1 cellular context compared by ENCODE assay signal in the genomic region with DNA sequence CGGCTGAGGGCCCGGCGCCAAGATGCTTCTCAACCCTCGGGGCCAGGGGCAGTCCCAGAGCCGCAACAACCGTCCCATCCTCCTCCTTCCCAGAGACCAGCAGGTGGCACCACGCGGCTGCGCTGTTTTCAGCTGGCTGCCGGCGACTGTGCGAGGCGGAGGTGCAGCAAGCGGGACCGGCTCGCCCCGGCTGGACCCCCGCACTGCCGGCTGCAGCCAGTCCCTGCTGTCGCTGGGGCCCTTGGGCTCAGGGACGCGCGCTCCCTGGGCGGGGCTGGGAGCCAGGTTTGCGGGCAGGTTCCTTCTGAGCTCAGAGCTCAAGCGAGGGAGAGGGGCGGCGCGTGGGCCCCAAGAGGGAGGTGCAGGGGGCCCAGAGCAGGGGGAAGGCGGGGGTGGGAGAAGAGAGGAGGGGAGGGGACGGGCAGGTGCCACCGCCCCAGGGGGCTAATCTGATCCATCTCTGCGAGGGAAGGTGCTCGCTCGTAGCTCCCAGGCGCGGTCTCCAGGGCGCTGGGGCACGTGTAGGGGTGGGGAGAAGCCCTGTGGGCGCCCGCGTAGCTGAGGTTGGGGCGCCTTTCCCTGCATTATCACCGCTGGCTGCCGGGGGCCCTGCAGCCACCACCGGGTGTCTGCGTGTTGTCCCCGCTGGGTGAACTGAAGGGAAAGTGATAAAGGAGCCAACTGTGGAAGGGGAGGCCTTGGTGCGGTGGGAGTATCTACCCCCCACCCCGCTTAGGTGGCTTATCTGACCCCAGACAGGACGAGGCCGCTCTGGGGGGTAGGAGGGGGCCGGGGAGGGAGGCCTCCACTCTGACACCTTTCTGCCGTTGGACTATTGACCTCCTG.
TF ChIP-seq lines count a peak whose summit lies in the region.

No MANE protein-coding gene starts in this region.

TF ChIP-seq in HepG2, 621 proteins besides CTCF, POLR2A, EP300 and RAD21 (continued from another document and continues in another):
- TF ChIP-seq, protein P1, sequence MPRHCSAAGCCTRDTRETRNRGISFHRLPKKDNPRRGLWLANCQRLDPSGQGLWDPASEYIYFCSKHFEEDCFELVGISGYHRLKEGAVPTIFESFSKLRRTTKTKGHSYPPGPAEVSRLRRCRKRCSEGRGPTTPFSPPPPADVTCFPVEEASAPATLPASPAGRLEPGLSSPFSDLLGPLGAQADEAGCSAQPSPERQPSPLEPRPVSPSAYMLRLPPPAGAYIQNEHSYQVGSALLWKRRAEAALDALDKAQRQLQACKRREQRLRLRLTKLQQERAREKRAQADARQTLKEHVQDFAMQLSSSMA (CRISPR knock-in tag; IDR thresholded peaks at IDR 0.05) = no peak
- TF ChIP-seq ZNF576 (CRISPR knock-in tag; IDR thresholded peaks at IDR 0.05) (no peak), ZNF274 (CRISPR knock-in tag; IDR thresholded peaks at IDR 0.05) (peak; percentile 79; the same call in 1 of the 2 replicates), STAG1 (CRISPR knock-in tag; IDR thresholded peaks at IDR 0.05) (peak; percentile 87), FOXJ3 (CRISPR knock-in tag; IDR thresholded peaks at IDR 0.05; ENCODE audit: borderline replicate concordance) (no peak), MED13 (CRISPR knock-in tag; IDR thresholded peaks at IDR 0.05) (0 out of 2 replicates have a peak, but pooled peaks have one; percentile 63), NFKBIZ (CRISPR knock-in tag; IDR thresholded peaks at IDR 0.05) (0 out of 2 replicates have a peak, but pooled peaks have one; percentile 35), PAXIP1 (CRISPR knock-in tag; conservative IDR thresholded peaks at IDR 0.05) (peak; percentile 76), ZNF691 (CRISPR knock-in tag; IDR thresholded peaks at IDR 0.05; ENCODE audit: borderline replicate concordance, low read depth) (no peak; the same call in 1 of the 2 replicates), BCL6 (CRISPR knock-in tag; IDR thresholded peaks at IDR 0.05) (peak; percentile 66; the same call in 1 of the 2 replicates), IRF2 (CRISPR knock-in tag; IDR thresholded peaks at IDR 0.05) (peak; percentile 44; the same call in 1 of the 2 replicates), ZNF605 (CRISPR knock-in tag; IDR thresholded peaks at IDR 0.05) (peak; percentile 90; the same call in 1 of the 2 replicates), ARHGAP35 (CRISPR knock-in tag; IDR thresholded peaks at IDR 0.05; ENCODE audit: borderline replicate concordance) (peak; percentile 94), ZNF235 (CRISPR knock-in tag; IDR thresholded peaks at IDR 0.05; ENCODE audit: borderline replicate concordance) (0 out of 2 replicates have a peak, but pooled peaks have one; percentile 57), NKX3-1 (CRISPR knock-in tag; IDR thresholded peaks at IDR 0.05) (no peak), PBX3 (CRISPR knock-in tag; IDR thresholded peaks at IDR 0.05; ENCODE audit: borderline replicate concordance) (no peak), ZNF3 (CRISPR knock-in tag; IDR thresholded peaks at IDR 0.05) (no peak), ZNF451 (CRISPR knock-in tag; IDR thresholded peaks at IDR 0.05) (peak; percentile 62; the same call in 1 of the 2 replicates), ZNF143 (CRISPR knock-in tag; IDR thresholded peaks at IDR 0.05) (0 out of 2 replicates have a peak, but pooled peaks have one; percentile 21), ZNF343 (CRISPR knock-in tag; IDR thresholded peaks at IDR 0.05) (peak; percentile 72; the same call in 1 of the 2 replicates), ZNF414 (CRISPR knock-in tag; IDR thresholded peaks at IDR 0.05) (no peak; the same call in 1 of the 2 replicates), SATB2 (CRISPR knock-in tag; IDR thresholded peaks at IDR 0.05) (0 out of 2 replicates have a peak, but pooled peaks have one; percentile 0), GATAD2A (CRISPR knock-in tag; IDR thresholded peaks at IDR 0.05) (peak; percentile 63), CCAR2 (optimal IDR thresholded peaks at IDR 0.05; ENCODE audit: low read depth, low read length) (no peak), ARNT (IDR thresholded peaks at IDR 0.05) (no peak), PHF8 (CRISPR knock-in tag; IDR thresholded peaks at IDR 0.05) (peak; percentile 48), FOXA1 (IDR thresholded peaks at IDR 0.05) (no peak), FOXA1 (CRISPR knock-in tag; IDR thresholded peaks at IDR 0.05) (peak; percentile 44; the same call in 1 of the 2 replicates), CBX1 (IDR thresholded peaks at IDR 0.05; ENCODE audit: low read depth) (peak; percentile 66), ZNF260 (CRISPR knock-in tag; IDR thresholded peaks at IDR 0.05; ENCODE audit: borderline replicate concordance, low read depth) (no peak), HNF1B (CRISPR knock-in tag; IDR thresholded peaks at IDR 0.05) (peak; percentile 88), ZFY (CRISPR knock-in tag; IDR thresholded peaks at IDR 0.05) (peak; percentile 54), ZNF17 (CRISPR knock-in tag; IDR thresholded peaks at IDR 0.05) (no peak), DMAP1 (CRISPR knock-in tag; IDR thresholded peaks at IDR 0.05) (no peak; the same call in 1 of the 2 replicates), CENPT (CRISPR knock-in tag; IDR thresholded peaks at IDR 0.05; ENCODE audit: low read depth) (0 out of 2 replicates have a peak, but pooled peaks have one; percentile 57), SAFB2 (CRISPR knock-in tag; IDR thresholded peaks at IDR 0.05; ENCODE audit: borderline replicate concordance, low read depth) (peak; percentile 78), PATZ1 (CRISPR knock-in tag; IDR thresholded peaks at IDR 0.05) (peak; percentile 60), DPF2 (CRISPR knock-in tag; IDR thresholded peaks at IDR 0.05; ENCODE audit: borderline replicate concordance, low read depth) (peak; percentile 72; the same call in 1 of the 2 replicates), ZFP91 (CRISPR knock-in tag; IDR thresholded peaks at IDR 0.05; ENCODE audit: borderline replicate concordance) (peak; percentile 92)
- TF ChIP-seq, protein P2, sequence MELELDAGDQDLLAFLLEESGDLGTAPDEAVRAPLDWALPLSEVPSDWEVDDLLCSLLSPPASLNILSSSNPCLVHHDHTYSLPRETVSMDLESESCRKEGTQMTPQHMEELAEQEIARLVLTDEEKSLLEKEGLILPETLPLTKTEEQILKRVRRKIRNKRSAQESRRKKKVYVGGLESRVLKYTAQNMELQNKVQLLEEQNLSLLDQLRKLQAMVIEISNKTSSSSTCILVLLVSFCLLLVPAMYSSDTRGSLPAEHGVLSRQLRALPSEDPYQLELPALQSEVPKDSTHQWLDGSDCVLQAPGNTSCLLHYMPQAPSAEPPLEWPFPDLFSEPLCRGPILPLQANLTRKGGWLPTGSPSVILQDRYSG (CRISPR knock-in tag; IDR thresholded peaks at IDR 0.05) = no peak
- TF ChIP-seq, protein P3, sequence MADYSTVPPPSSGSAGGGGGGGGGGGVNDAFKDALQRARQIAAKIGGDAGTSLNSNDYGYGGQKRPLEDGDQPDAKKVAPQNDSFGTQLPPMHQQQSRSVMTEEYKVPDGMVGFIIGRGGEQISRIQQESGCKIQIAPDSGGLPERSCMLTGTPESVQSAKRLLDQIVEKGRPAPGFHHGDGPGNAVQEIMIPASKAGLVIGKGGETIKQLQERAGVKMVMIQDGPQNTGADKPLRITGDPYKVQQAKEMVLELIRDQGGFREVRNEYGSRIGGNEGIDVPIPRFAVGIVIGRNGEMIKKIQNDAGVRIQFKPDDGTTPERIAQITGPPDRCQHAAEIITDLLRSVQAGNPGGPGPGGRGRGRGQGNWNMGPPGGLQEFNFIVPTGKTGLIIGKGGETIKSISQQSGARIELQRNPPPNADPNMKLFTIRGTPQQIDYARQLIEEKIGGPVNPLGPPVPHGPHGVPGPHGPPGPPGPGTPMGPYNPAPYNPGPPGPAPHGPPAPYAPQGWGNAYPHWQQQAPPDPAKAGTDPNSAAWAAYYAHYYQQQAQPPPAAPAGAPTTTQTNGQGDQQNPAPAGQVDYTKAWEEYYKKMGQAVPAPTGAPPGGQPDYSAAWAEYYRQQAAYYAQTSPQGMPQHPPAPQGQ (CRISPR knock-in tag; IDR thresholded peaks at IDR 0.05; ENCODE audit: borderline replicate concordance) = no peak
